In genomic region chrX:53093177-53093655, GRCh38 we compare ENCODE assay signal across 8 cellular contexts. TPM values are rescaled to one million over a fixed set of nuclear protein-coding genes. Genes with fewer than 3 reads are reported as not detected.
DNase-seq lines count a peak whose midpoint lies in the region; ATAC-seq, FAIRE-seq and TF ChIP-seq lines count a peak whose summit lies in the region.

No MANE protein-coding gene starts in this region.

- peak overlapping the region; percentile 57 to 78 (median 57) for H3K4me3 ChIP-seq in breast epithelium
- peak overlapping the region in 1 of 2 donors; percentile 24 for H3K4me3 ChIP-seq in small intestine (ENCODE audit: low read depth in 1 of 2, low read length in 2 of 2)

- H3K4me1 ChIP-seq in breast epithelium (no peaks in the 10 kb centered on the region), small intestine (ENCODE audit: control insufficient read depth in 2 of 2, insufficient read depth in 1 of 2, low read depth in 1 of 2, low read length in 1 of 2) (no peaks in the 10 kb centered on the region)

- intact Hi-C loops in breast epithelium (cut with DNase I; ENCODE audit: low total_unique reads): no loop called here

- H3K27me3 Mint-ChIP-seq in immature natural killer cell (ENCODE audit: low read depth in 3 of 3): peaks cover 5 to 11% (median 5%) of the 10 kb centered on the region in 3 donors

- peaks cover 26 to 33% of the 10 kb centered on the region in 2 donors for H3K4me1 Mint-ChIP-seq in immature natural killer cell

- DNase-seq in EL (peak; percentile 73), NCI-H2029 treated with DMSO at 0.1 percent for 48 hours (lab: John Stamatoyannopoulos, UW) (peak; percentile 30), UCSD-AML1 (lab: John Stamatoyannopoulos, UW; ENCODE audit: unreplicated experiment) (peak; percentile 70), breast epithelium (ENCODE audit: low spot score in 2 of 2) (peak; percentile 72 to 75), immature natural killer cell (peak; percentile 63 to 70 (median 65)), small intestine (peak; percentile 79)

- H3K9me3 ChIP-seq in breast epithelium (no peaks in the 10 kb centered on the region), small intestine (ENCODE audit: control insufficient read depth, low read depth) (no peaks in the 10 kb centered on the region)

- no peaks in the 10 kb centered on the region for H3K9me3 Mint-ChIP-seq in immature natural killer cell

- no peak for TF ChIP-seq POLR2A in breast epithelium (IDR thresholded peaks at IDR 0.05)

- TF ChIP-seq CTCF in breast epithelium (IDR thresholded peaks at IDR 0.05): peak in 2 of 3 donors; percentile 41 to 55

- H3K27ac Mint-ChIP-seq in immature natural killer cell: peak overlapping the region; percentile 71 to 91 (median 84)

- ATAC-seq in HG02623 (IDR thresholded peaks at IDR 0.05; ENCODE audit: unreplicated experiment): peak; percentile 33
- ATAC-seq in GM19324 (IDR thresholded peaks at IDR 0.05; ENCODE audit: low FRiP score, unreplicated experiment): no peak

- 0 to 29% (median 17%) methylated on average over 12 to 16 of the region's 16 CpGs for WGBS in small intestine, 3 donors

- H3K4me3 Mint-ChIP-seq in immature natural killer cell: peak overlapping the region; percentile 85 to 88 (median 86)

- H3K27ac ChIP-seq in breast epithelium (peak overlapping the region; percentile 69 to 75), small intestine (ENCODE audit: low read depth in 1 of 2, low read length in 1 of 2) (peak overlapping the region; percentile 82 to 96)

- H3K27me3 ChIP-seq in breast epithelium (peaks cover 0 to 31% of the 10 kb centered on the region in 2 donors), small intestine (ENCODE audit: control insufficient read depth in 2 of 2, insufficient read depth in 2 of 2, low read length in 2 of 2) (no peaks in the 10 kb centered on the region)

- no peaks in the 10 kb centered on the region for H3K36me3 Mint-ChIP-seq in immature natural killer cell

- H3K36me3 ChIP-seq in breast epithelium (no peaks in the 10 kb centered on the region), small intestine (ENCODE audit: control insufficient read depth in 2 of 2, insufficient read depth in 2 of 2, low read length in 2 of 2) (no peaks in the 10 kb centered on the region)

- FAIRE-seq in small intestine (lab: Jason Lieb, UNC): no peak

RNA-seq across cellular contexts. Expression of gene KANTR, which starts 0.7 kb away (rescaled TPM):
- 10 to 100 TPM; 16.8 to 30.7 (median 29.8) TPM for total RNA-seq in breast epithelium
- polyA plus RNA-seq in immature natural killer cell (1 to 10 TPM in 1 of 3 donors, under 1 TPM in 1, not detected in 1; 0.56 to 2.3 TPM), small intestine (1 to 10 TPM; 1.4 to 4.5 (median 3.5) TPM)

RNA-seq across cellular contexts. Expression of gene TSPYL2, which starts 11.0 kb away (rescaled TPM):
- total RNA-seq in breast epithelium: 10 to 100 TPM; 63.4 to 82.7 (median 76.4) TPM
- polyA plus RNA-seq in immature natural killer cell (10 to 100 TPM in 1 of 3 donors, 1 to 10 TPM in 2; 3.0 to 10.8 (median 8.4) TPM), small intestine (10 to 100 TPM in 1 of 3 donors, 1 to 10 TPM in 2; 6.7 to 20.7 (median 10.0) TPM)

RNA-seq across cellular contexts. Expression of gene GPR173, which starts 44.6 kb away (rescaled TPM):
- 1 to 10 TPM in 2 of 3 donors, under 1 TPM in 1; 0.96 to 2.3 (median 1.6) TPM for total RNA-seq in breast epithelium
- polyA plus RNA-seq in immature natural killer cell (not detected), small intestine (1 to 10 TPM in 1 of 3 donors, under 1 TPM in 1, not detected in 1; 0.27 to 1.5 TPM)
